9 cellular contexts compared by ENCODE assay signal in the genomic region with DNA sequence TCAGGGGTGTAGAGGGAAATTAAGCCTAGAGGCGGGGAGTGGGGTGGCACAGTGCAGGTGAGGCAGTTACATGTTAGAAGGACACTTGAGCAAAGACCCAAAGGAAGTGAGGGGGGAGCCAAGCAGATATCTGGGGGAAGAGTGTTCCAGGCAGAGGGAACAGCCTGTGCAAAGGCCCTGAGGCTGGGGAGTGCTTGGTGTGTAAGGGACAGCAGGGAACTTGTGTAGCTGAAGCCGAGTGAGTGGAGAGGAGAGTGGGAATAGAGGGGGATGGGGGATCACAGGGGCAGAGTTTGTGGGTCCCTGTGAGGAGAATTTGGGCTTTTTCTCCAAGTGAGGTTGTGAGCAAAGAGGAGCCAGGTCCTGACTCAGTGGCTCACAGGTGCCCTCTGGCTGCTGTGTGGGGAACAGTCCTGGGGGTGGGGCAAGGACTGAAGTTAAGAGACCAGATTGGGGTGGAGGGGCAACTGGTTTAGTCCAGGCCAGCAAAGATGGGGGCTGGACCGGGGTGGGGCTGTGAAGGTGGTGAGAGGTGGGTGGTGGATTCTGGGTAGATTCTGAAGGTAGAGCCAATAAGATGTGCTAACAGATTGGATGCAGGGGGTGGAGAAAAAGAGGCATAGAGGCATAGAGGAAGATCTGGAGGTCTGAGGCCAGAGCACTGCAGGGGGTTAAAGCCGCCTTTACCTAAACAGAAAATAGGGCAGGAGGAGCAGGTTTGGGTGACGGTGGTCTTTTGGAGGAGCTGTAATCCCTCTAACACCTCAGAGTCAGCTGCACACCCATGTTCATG.
DNase-seq lines count a peak whose midpoint lies in the region; ATAC-seq and TF ChIP-seq lines count a peak whose summit lies in the region.
"Had no signal": no experiment of that assay in that cellular context is flagged by ENCODE, and none has a peak within 500 bp of the region (broad histone marks: within the 10 kb centered on the region; RNA-seq: fewer than 3 reads in every experiment).

No MANE protein-coding gene starts in this region.

- no peak overlapping the region for H3K4me3 ChIP-seq in left lung

- TF ChIP-seq CTCF in left lung (IDR thresholded peaks at IDR 0.05): peak; percentile 47 to 54

- H3K27me3 Mint-ChIP-seq in T-helper 17 cell: peaks cover 27% of the 10 kb centered on the region

- DNase-seq in CD1c-positive myeloid dendritic cell (ENCODE audit: extremely low spot score) (peak; percentile 44), HEK293T (ENCODE audit: extremely low spot score) (peak; percentile 50), T-helper 17 cell (peak in 2 of 3 donors; percentile 22 to 40), astrocyte of the hippocampus (ENCODE audit: low read depth, low spot score) (peak; percentile 63), left lung (no peak), SIG-M5 treated with dmso at 0.1 percent for 504 hours (lab: John Stamatoyannopoulos, UW; ENCODE audit: unreplicated experiment) (no peak)
- peak; percentile 23 to 27 for DNase-seq in stimulated activated CD8-positive, alpha-beta memory T cell treated with anti-CD3 and anti-CD28 coated beads, Interleukin-15, amount 100 ng/mL, for 48 hours (ENCODE audit: low read depth in 2 of 2)

- H3K27ac Mint-ChIP-seq in T-helper 17 cell: no peak overlapping the region
- H3K27ac Mint-ChIP-seq: IgD-negative memory B cell had no signal

- ATAC-seq in T-helper 17 cell (peak; percentile 64), left lung (peak; percentile 81), HG02840 (IDR thresholded peaks at IDR 0.05; ENCODE audit: low FRiP score, unreplicated experiment) (no peak)

- H3K36me3 ChIP-seq in left lung: no peaks in the 10 kb centered on the region

- H3K36me3 Mint-ChIP-seq in T-helper 17 cell (ENCODE audit: low read depth): peaks cover 2% of the 10 kb centered on the region
- H3K36me3 Mint-ChIP-seq: IgD-negative memory B cell had no signal

- H3K4me3 Mint-ChIP-seq in T-helper 17 cell: no peak overlapping the region
- H3K4me3 Mint-ChIP-seq: IgD-negative memory B cell had no signal

- H3K4me1 ChIP-seq in left lung: no peaks in the 10 kb centered on the region

- no peaks in the 10 kb centered on the region for H3K9me3 ChIP-seq in T-helper 17 cell (ENCODE audit: control insufficient read depth, low read length, poor library complexity, severe bottlenecking)
- peaks cover 0 to 3% of the 10 kb centered on the region in 2 donors for H3K9me3 ChIP-seq in left lung

- peaks cover 0 to 17% of the 10 kb centered on the region in 2 donors for H3K27me3 ChIP-seq in left lung

- no peak overlapping the region for H3K27ac ChIP-seq in left lung

- H3K4me1 Mint-ChIP-seq in T-helper 17 cell: peaks cover 5% of the 10 kb centered on the region
- H3K4me1 Mint-ChIP-seq: IgD-negative memory B cell had no signal

- intact Hi-C loops in left lung (cut with DNase I): no loop called here

- POLR2A ChIA-PET in HEK293T (lab: Yijun Ruan, JAX): no interaction called here

- CTCF ChIA-PET in HEK293T (lab: Yijun Ruan, JAX): interaction anchor here (0.5 to 0.7 kb wide), 2 partner anchors 48 to 285 kb away, joined by 4 to 5 read pairs; no protein-coding TSS in a partner anchor

TF ChIP-seq in HEK293T, 16 proteins besides CTCF, POLR2A, EP300 and RAD21:
- TF ChIP-seq SP1 (IDR thresholded peaks at IDR 0.05): no peak
- TF ChIP-seq TARDBP (IDR thresholded peaks at IDR 0.05): no peak
- no peak for TF ChIP-seq CTBP1 (IDR thresholded peaks at IDR 0.05; ENCODE audit: borderline replicate concordance)
- TF ChIP-seq ELF4 (IDR thresholded peaks at IDR 0.05): no peak
- TF ChIP-seq FOXA1 (IDR thresholded peaks at IDR 0.05): no peak
- no peak for TF ChIP-seq FOXK2 (IDR thresholded peaks at IDR 0.05)
- TF ChIP-seq SUZ12 (IDR thresholded peaks at IDR 0.05): no peak
- TF ChIP-seq LEF1 (IDR thresholded peaks at IDR 0.05; ENCODE audit: borderline replicate concordance): no peak
- TF ChIP-seq FOXM1 (IDR thresholded peaks at IDR 0.05; ENCODE audit: borderline replicate concordance): no peak
- TF ChIP-seq NFRKB (IDR thresholded peaks at IDR 0.05): no peak
- TF ChIP-seq L3MBTL2 (conservative IDR thresholded peaks at IDR 0.05): no peak
- no peak for TF ChIP-seq ARNT (IDR thresholded peaks at IDR 0.05)
- TF ChIP-seq ZNF384 (IDR thresholded peaks at IDR 0.05): no peak
- TF ChIP-seq, protein P1, sequence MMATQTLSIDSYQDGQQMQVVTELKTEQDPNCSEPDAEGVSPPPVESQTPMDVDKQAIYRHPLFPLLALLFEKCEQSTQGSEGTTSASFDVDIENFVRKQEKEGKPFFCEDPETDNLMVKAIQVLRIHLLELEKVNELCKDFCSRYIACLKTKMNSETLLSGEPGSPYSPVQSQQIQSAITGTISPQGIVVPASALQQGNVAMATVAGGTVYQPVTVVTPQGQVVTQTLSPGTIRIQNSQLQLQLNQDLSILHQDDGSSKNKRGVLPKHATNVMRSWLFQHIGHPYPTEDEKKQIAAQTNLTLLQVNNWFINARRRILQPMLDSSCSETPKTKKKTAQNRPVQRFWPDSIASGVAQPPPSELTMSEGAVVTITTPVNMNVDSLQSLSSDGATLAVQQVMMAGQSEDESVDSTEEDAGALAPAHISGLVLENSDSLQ (IDR thresholded peaks at IDR 0.05): no peak
- no peak for TF ChIP-seq BHLHE40 (IDR thresholded peaks at IDR 0.05; ENCODE audit: borderline replicate concordance)
- no peak for TF ChIP-seq HDGF (IDR thresholded peaks at IDR 0.05; ENCODE audit: borderline replicate concordance)

Comparison
In these comparisons a context has a peak if more than half of its experiments do, and no peak if none do; other contexts are left out.
1. DNase-seq: peak in CD1c-positive myeloid dendritic cell (single experiment), HEK293T (single experiment), T-helper 17 cell (2 of 3), astrocyte of the hippocampus (single experiment) and stimulated activated CD8-positive, alpha-beta memory T cell treated with anti-CD3 and anti-CD28 coated beads, Interleukin-15, amount 100 ng/mL, for 48 hours (2 of 2); none in left lung (0 of 2) and SIG-M5 treated with dmso at 0.1 percent for 504 hours (single experiment).